Comparison of ENCODE assay signal across 9 cellular contexts in genomic region chr22:17119481-17120202, GRCh38. TPM values are rescaled to one million over a fixed set of nuclear protein-coding genes. Genes with fewer than 3 reads are reported as not detected.
A peak's percentile ranks its signal among the peaks of the same experiment; 100 is the strongest.
DNase-seq lines count a peak whose midpoint lies in the region; ATAC-seq and TF ChIP-seq lines count a peak whose summit lies in the region.
"Had no signal": no experiment of that assay in that cellular context is flagged by ENCODE, and none has a peak within 500 bp of the region (broad histone marks: within the 10 kb centered on the region; RNA-seq: fewer than 3 reads in every experiment).

No MANE protein-coding gene starts in this region.

- H2AFZ ChIP-seq in GM23248, result no peak overlapping the region

- peak in 1 of 2 donors; percentile 11 for ATAC-seq in lower lobe of right lung
- ATAC-seq in HG03520 (IDR thresholded peaks at IDR 0.05; ENCODE audit: unreplicated experiment), result no peak
- ATAC-seq in HG03571 (IDR thresholded peaks at IDR 0.05; ENCODE audit: unreplicated experiment), result no peak

- H3K27ac ChIP-seq in BLaER1 (no peak overlapping the region), GM23248 (no peak overlapping the region), lower lobe of right lung (no peak overlapping the region)
- H3K27ac ChIP-seq: upper lobe of left lung had no signal

- H3K4me3 ChIP-seq in BLaER1, result peak overlapping the region; percentile 81; the same call in 1 of the 2 replicates
- H3K4me3 ChIP-seq in GM23248, result no peak overlapping the region
- H3K4me3 ChIP-seq in lower lobe of right lung, result no peak overlapping the region

- no peak overlapping the region for H3K9ac ChIP-seq in BLaER1
- H3K9ac ChIP-seq in GM23248, result no peak overlapping the region

- H3K4me2 ChIP-seq in BLaER1, result peak overlapping the region; percentile 99
- no peak overlapping the region for H3K4me2 ChIP-seq in GM23248 (ENCODE audit: unreplicated experiment)

- H3K27me3 ChIP-seq in BLaER1, result peaks cover 8% of the 10 kb centered on the region; the same call in 1 of the 2 replicates
- no peaks in the 10 kb centered on the region; the same call in 1 of the 2 replicates for H3K27me3 ChIP-seq in GM23248 (replicated peaks; ENCODE audit: insufficient read depth)
- H3K27me3 ChIP-seq in lower lobe of right lung (ENCODE audit: low read depth), result peaks cover 32% of the 10 kb centered on the region

- CTCF ChIA-PET in GM10248 (lab: Yijun Ruan, JAX), result interaction anchor here (0.9 to 1.1 kb wide), 2 partner anchors 52 to 382 kb away, joined by 3 read pairs; no protein-coding TSS in a partner anchor

- H3K27me3 Mint-ChIP-seq in brain, result no peaks in the 10 kb centered on the region

- WGBS in GM23248 (ENCODE audit: low coverage in 1 of 2, low lambda C conversion rate in 2 of 2, missing lambda C conversion rate in 2 of 2), 2 experiments, result 27 to 42% methylated on average over 46 to 63 of the region's 63 CpGs

- POLR2A ChIA-PET in GM10248 (lab: Yijun Ruan, JAX), result interaction anchor here (0.5 kb wide), 1 partner anchor 301 kb away, joined by 5 read pairs; no protein-coding TSS in a partner anchor

- peaks cover 54% of the 10 kb centered on the region for H3K4me1 Mint-ChIP-seq in brain

- peak overlapping the region; percentile 76 to 85 (median 81) for H3K4me3 Mint-ChIP-seq in brain

- no peaks in the 10 kb centered on the region for H3K79me2 ChIP-seq in GM23248 (ENCODE audit: insufficient read depth)

- TF ChIP-seq CTCF in brain (conservative IDR thresholded peaks at IDR 0.05) (peak; percentile 24 to 44), lower lobe of right lung (IDR thresholded peaks at IDR 0.05) (peak; percentile 28), GM10248 (IDR thresholded peaks at IDR 0.05; ENCODE audit: control extremely low read depth, extremely low read depth, low read depth, missing control alignments) (no peak)

- DNase-seq in GM23248 (peak; percentile 24), lower lobe of right lung (no peak), GM10248 (ENCODE audit: extremely low spot score) (no peak), DMS79 (lab: John Stamatoyannopoulos, UW) (no peak)

- in situ Hi-C loops in GM23248 (cut with MboI), result no loop called here

- H3F3A ChIP-seq in GM23248 (ENCODE audit: insufficient read depth), result no peaks in the 10 kb centered on the region

- H3K4me1 ChIP-seq in BLaER1 (peaks cover 68% of the 10 kb centered on the region), GM23248 (ENCODE audit: insufficient read depth) (no peaks in the 10 kb centered on the region), lower lobe of right lung (peaks cover 57% of the 10 kb centered on the region)

- H3K36me3 Mint-ChIP-seq in brain, result peaks cover 10% of the 10 kb centered on the region

- H3K9me3 Mint-ChIP-seq in brain, result no peaks in the 10 kb centered on the region

- no peaks in the 10 kb centered on the region for H3K9me2 ChIP-seq in GM23248 (ENCODE audit: insufficient read depth)

- H3K27ac Mint-ChIP-seq in brain, result no peak overlapping the region

- H4K20me1 ChIP-seq in BLaER1, result peaks cover 48% of the 10 kb centered on the region
- no peaks in the 10 kb centered on the region for H4K20me1 ChIP-seq in GM23248 (ENCODE audit: insufficient read depth)

- intact Hi-C loops in lower lobe of right lung (cut with DNase I), result no loop called here

- H3K9me3 ChIP-seq in BLaER1 (no peaks in the 10 kb centered on the region), GM23248 (ENCODE audit: low read depth) (no peaks in the 10 kb centered on the region), lower lobe of right lung (no peaks in the 10 kb centered on the region)
- H3K9me3 ChIP-seq: upper lobe of left lung had no signal

- H3K36me3 ChIP-seq in BLaER1, result no peaks in the 10 kb centered on the region
- no peaks in the 10 kb centered on the region for H3K36me3 ChIP-seq in GM23248 (ENCODE audit: low read depth)
- H3K36me3 ChIP-seq in lower lobe of right lung, result no peaks in the 10 kb centered on the region
- H3K36me3 ChIP-seq: upper lobe of left lung had no signal

RNA-seq across cellular contexts. Expression of gene TMEM121B, which starts 1.5 kb away (rescaled TPM):
- total RNA-seq in GM23248 (2014; rRNA removed; shearing (Covaris generic)), result 0.11 TPM in 1 of 2 replicates, not detected in the other
- polyA plus RNA-seq in GM23248 (2016; fragmentation: Nextera tagmentation; extraction: Ambion mirVana) (not detected in 2 replicates), brain (ENCODE audit: insufficient read depth, low read depth, low replicate concordance) (7.4 TPM)
- total RNA-seq in lower lobe of right lung, result 0.97 TPM

RNA-seq across cellular contexts. Expression of gene IL17RA, which starts 34.8 kb away (rescaled TPM):
- 18.3 and 31.6 TPM in 2 replicates for total RNA-seq in GM23248 (2014; rRNA removed; shearing (Covaris generic))
- polyA plus RNA-seq in GM23248 (2016; fragmentation: Nextera tagmentation; extraction: Ambion mirVana) (13.9 and 15.2 TPM in 2 replicates), brain (ENCODE audit: insufficient read depth, low read depth, low replicate concordance) (5.0 TPM)
- 54.8 TPM for total RNA-seq in lower lobe of right lung

RNA-seq across cellular contexts. Expression of gene HDHD5, which starts 39.4 kb away (rescaled TPM):
- total RNA-seq in GM23248 (2014; rRNA removed; shearing (Covaris generic)), result 53.2 and 53.7 TPM in 2 replicates
- 54.5 and 55.5 TPM in 2 replicates for polyA plus RNA-seq in GM23248 (2016; fragmentation: Nextera tagmentation; extraction: Ambion mirVana)
- 35.6 TPM for polyA plus RNA-seq in brain (ENCODE audit: insufficient read depth, low read depth, low replicate concordance)
- 26.2 TPM for total RNA-seq in lower lobe of right lung
